ENCODE assay signal across 8 cellular contexts in the genomic region with DNA sequence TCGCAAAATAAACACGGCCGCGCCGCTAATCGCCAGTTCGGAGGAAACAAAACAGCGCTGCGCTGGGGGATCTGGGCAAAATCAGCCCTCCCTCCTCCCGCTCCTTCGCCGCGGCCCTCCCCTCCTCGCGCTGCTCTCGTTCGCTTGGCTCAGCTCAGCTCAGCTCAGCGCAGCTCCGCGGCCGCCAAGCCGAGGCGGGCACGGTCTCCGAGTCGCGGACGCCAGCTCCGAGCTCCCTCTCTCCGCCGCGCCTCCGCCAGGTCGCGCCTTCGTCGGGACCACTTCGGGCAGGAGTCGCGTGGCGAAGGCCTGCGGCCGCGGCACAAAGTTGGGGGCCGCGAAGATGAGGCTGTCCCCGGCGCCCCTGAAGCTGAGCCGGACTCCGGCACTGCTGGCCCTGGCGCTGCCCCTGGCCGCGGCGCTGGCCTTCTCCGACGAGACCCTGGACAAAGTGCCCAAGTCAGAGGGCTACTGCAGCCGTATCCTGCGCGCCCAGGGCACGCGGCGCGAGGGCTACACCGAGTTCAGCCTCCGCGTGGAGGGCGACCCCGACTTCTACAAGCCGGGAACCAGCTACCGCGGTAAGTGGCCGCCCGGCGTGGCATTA. TPM values are rescaled to one million over a fixed set of nuclear protein-coding genes. Genes with fewer than 3 reads are reported as not detected.
DNase-seq lines count a peak whose midpoint lies in the region; ATAC-seq, FAIRE-seq and TF ChIP-seq lines count a peak whose summit lies in the region.

A gene (plus strand): TSS at position 162 of the 607 bp plus-strand sequence. CDS start 182 bp downstream, at position 344.

- peak; percentile 18 for DNase-seq in GM12892 (ENCODE audit: insufficient read length)
- peak; percentile 80 for DNase-seq in activated CD4-positive, alpha-beta T cell treated with anti-CD3 and anti-CD28 coated beads, Interleukin-2, amount 10 ng/mL, durations not matched to agents 24 days and 14 days
- peak; percentile 22 for DNase-seq in effector CD4-positive, alpha-beta T cell
- DNase-seq in midbrain (lab: John Stamatoyannopoulos, UW): peak; percentile 74
- DNase-seq in stomach: peak; percentile 30
- DNase-seq in NCI-H2029 treated with DMSO at 0.1 percent for 48 hours (lab: John Stamatoyannopoulos, UW): no peak

- intact Hi-C loops in activated CD4-positive, alpha-beta T cell treated with anti-CD3 and anti-CD28 coated beads, Interleukin-2, amount 10 ng/mL, durations not matched to agents 24 days and 14 days (cut with micrococcal nuclease): no loop called here
- intact Hi-C loops in stomach (cut with DNase I; ENCODE audit: low total_unique reads): loop anchor here (10.0 kb wide), 1 partner anchor 182 kb away; no protein-coding TSS in a partner anchor

- TF ChIP-seq EP300 in stomach (IDR thresholded peaks at IDR 0.05): no peak

- no peak for ATAC-seq in GM18861 (IDR thresholded peaks at IDR 0.05; ENCODE audit: unreplicated experiment)
- no peak for ATAC-seq in GM21360 (IDR thresholded peaks at IDR 0.05; ENCODE audit: unreplicated experiment)

- no peak for TF ChIP-seq CTCF in stomach (IDR thresholded peaks at IDR 0.05)

- peaks cover 76% of the 10 kb centered on the region for H3K27me3 Mint-ChIP-seq in activated CD4-positive, alpha-beta T cell treated with anti-CD3 and anti-CD28 coated beads, Interleukin-2, amount 10 ng/mL, durations not matched to agents 24 days and 14 days

- no peak for FAIRE-seq in GM12892 (lab: Jason Lieb, UNC)

- no peak within 1 kb of the TSS for H3K27ac Mint-ChIP-seq in activated CD4-positive, alpha-beta T cell treated with anti-CD3 and anti-CD28 coated beads, Interleukin-2, amount 10 ng/mL, durations not matched to agents 24 days and 14 days

- H3K9me3 Mint-ChIP-seq in activated CD4-positive, alpha-beta T cell treated with anti-CD3 and anti-CD28 coated beads, Interleukin-2, amount 10 ng/mL, durations not matched to agents 24 days and 14 days: no peaks in the 10 kb centered on the region

- peaks cover 0 to 74% (median 35%) of the 10 kb centered on the region in 3 donors for H3K27me3 ChIP-seq in stomach

- peak within 1 kb of the TSS; percentile 76 for H3K4me3 Mint-ChIP-seq in activated CD4-positive, alpha-beta T cell treated with anti-CD3 and anti-CD28 coated beads, Interleukin-2, amount 10 ng/mL, durations not matched to agents 24 days and 14 days

- no peaks in the 10 kb centered on the region for H3K36me3 ChIP-seq in stomach

- 0 to 3% (median 1%) methylated on average over 8 to 74 of the region's 74 CpGs for WGBS in stomach, 5 donors

- H3K36me3 Mint-ChIP-seq in activated CD4-positive, alpha-beta T cell treated with anti-CD3 and anti-CD28 coated beads, Interleukin-2, amount 10 ng/mL, durations not matched to agents 24 days and 14 days (ENCODE audit: low read depth): no peaks in the 10 kb centered on the region

- H3K4me1 ChIP-seq in stomach: peaks cover 27 to 56% (median 44%) of the 10 kb centered on the region in 4 donors

- no peaks in the 10 kb centered on the region for H3K9me3 ChIP-seq in stomach

- H3K4me1 Mint-ChIP-seq in activated CD4-positive, alpha-beta T cell treated with anti-CD3 and anti-CD28 coated beads, Interleukin-2, amount 10 ng/mL, durations not matched to agents 24 days and 14 days: peaks cover 8% of the 10 kb centered on the region

- H3K4me3 ChIP-seq in stomach: peak within 1 kb of the TSS; percentile 55 to 61 (median 58)

- H3K27ac ChIP-seq in stomach: peak within 1 kb of the TSS; percentile 69 to 85 (median 82)

- TF ChIP-seq POLR2A in GM12892 (IDR thresholded peaks at IDR 0.05; ENCODE audit: low read depth, low read length) (no peak), stomach (IDR thresholded peaks at IDR 0.05) (no peak)

RNA-seq across cellular contexts. Expression of the gene that starts here (rescaled TPM):
- 0.74 TPM for polyA plus RNA-seq in GM12892 (2012; ENCODE audit: missing spikeins)
- 0.14 and 0.42 TPM in 2 replicates for total RNA-seq in activated CD4-positive, alpha-beta T cell treated with anti-CD3 and anti-CD28 coated beads, Interleukin-2, amount 10 ng/mL, durations not matched to agents 24 days and 14 days
- total RNA-seq in stomach: 100 to 1,000 TPM in 1 of 5 donors, 10 to 100 TPM in 4; 17.5 to 122 (median 73.6) TPM
- polyA plus RNA-seq in stomach: 10 to 100 TPM in 1 of 3 donors, 1 to 10 TPM in 2; 9.3 to 14.2 (median 9.9) TPM

Comparison
In these comparisons a context has a peak if more than half of its experiments do, and no peak if none do; other contexts are left out.
1. RNA of the gene that starts here (total RNA-seq): 17.5 to 122 TPM in stomach; 0.14 to 0.42 TPM in activated CD4-positive, alpha-beta T cell treated with anti-CD3 and anti-CD28 coated beads, Interleukin-2, amount 10 ng/mL, durations not matched to agents 24 days and 14 days; every median in the first group is over 10 times any median in the second.
2. Peak in DNase-seq in activated CD4-positive, alpha-beta T cell treated with anti-CD3 and anti-CD28 coated beads, Interleukin-2, amount 10 ng/mL, durations not matched to agents 24 days and 14 days; RNA of the gene not detected or under 1 TPM.